ENCODE assay signal across 17 cellular contexts in genomic region chr13:92842145-92842544, GRCh38.
DNase-seq lines count a peak whose midpoint lies in the region; ATAC-seq, FAIRE-seq and TF ChIP-seq lines count a peak whose summit lies in the region.
"Had no signal": no experiment of that assay in that cellular context is flagged by ENCODE, and none has a peak within 500 bp of the region (broad histone marks: within the 10 kb centered on the region; RNA-seq: fewer than 3 reads in every experiment).

No MANE protein-coding gene starts in this region.

- no peak for ATAC-seq in HG02840 (IDR thresholded peaks at IDR 0.05; ENCODE audit: low FRiP score, unreplicated experiment)
- ATAC-seq: gastrocnemius medialis had no signal

- POLR2A ChIA-PET in AG04449 (lab: Yijun Ruan, JAX) = no interaction called here

- no peaks in the 10 kb centered on the region for H3K36me3 ChIP-seq in brain microvascular endothelial cell (replicated peaks)
- H3K36me3 ChIP-seq: BLaER1 treated with 17β-estradiol and CSF1 and Interleukin-3, amounts not matched to agents 10 nM and 100 nM; gastrocnemius medialis had no signal

- in situ Hi-C loops in brain microvascular endothelial cell (cut with HindIII; ENCODE audit: low pct_ligation_motif_present, low sequenced_read_pairs) = no loop called here

- peak; percentile 34 for DNase-seq in AG04449 (ENCODE audit: low read depth, low spot score)
- peak; percentile 26 for DNase-seq in HK-2 (ENCODE audit: unreplicated experiment)
- peak; percentile 89 for DNase-seq in brain microvascular endothelial cell
- DNase-seq in activated CD4-positive, alpha-beta T cell treated with anti-CD3 and anti-CD28 coated beads for 48 hours = no peak
- no peak for DNase-seq in NCI-H2107 (lab: John Stamatoyannopoulos, UW)
- DNase-seq in HTR-8/SVneo (ENCODE audit: insufficient read length, low spot score) = no peak
- DNase-seq: activated CD8-positive, alpha-beta memory T cell treated with anti-CD3 and anti-CD28 coated beads for 24 hours; activated naive CD4-positive, alpha-beta T cell; gastrocnemius medialis; GDM1; MM.1S; RPMI8226; stimulated activated CD4-positive, alpha-beta T cell treated with anti-CD3 and anti-CD28 coated beads, Interleukin-12 subunit alpha, Interleukin-12 subunit beta, amount 100 ng/mL, for 4 hours had no signal

- TF ChIP-seq CTCF in AG04449 (IDR thresholded peaks at IDR 0.05; ENCODE audit: insufficient read depth, low read length, missing control alignments) = no peak
- no peak for TF ChIP-seq CTCF in brain microvascular endothelial cell (IDR thresholded peaks at IDR 0.05; ENCODE audit: low read depth, low read length, missing control alignments)

- H3K27me3 ChIP-seq in brain microvascular endothelial cell (replicated peaks) = no peaks in the 10 kb centered on the region
- H3K27me3 ChIP-seq: BLaER1 treated with 17β-estradiol and CSF1 and Interleukin-3, amounts not matched to agents 10 nM and 100 nM; gastrocnemius medialis had no signal

- peak overlapping the region; percentile 31 for H3K27ac ChIP-seq in brain microvascular endothelial cell
- H3K27ac ChIP-seq: gastrocnemius medialis had no signal

- FAIRE-seq in islet of Langerhans (lab: Jason Lieb, UNC) (peak; percentile 24), HTR-8/SVneo (lab: Jason Lieb, UNC) (no peak)
- FAIRE-seq: colon had no signal

- CTCF ChIA-PET in AG04449 (lab: Yijun Ruan, JAX) = no interaction called here

- H3K4me3 ChIP-seq in AG04449 (ENCODE audit: low read depth, low read length) (no peak overlapping the region), brain microvascular endothelial cell (ENCODE audit: low read depth, low read length) (no peak overlapping the region)
- H3K4me3 ChIP-seq: BLaER1 treated with 17β-estradiol and CSF1 and Interleukin-3, amounts not matched to agents 10 nM and 100 nM; gastrocnemius medialis had no signal

Comparison
In these comparisons a context has a peak if more than half of its experiments do, and no peak if none do; other contexts are left out.
1. DNase-seq: peak in AG04449 (single experiment), HK-2 (single experiment) and brain microvascular endothelial cell (single experiment); none in activated CD4-positive, alpha-beta T cell treated with anti-CD3 and anti-CD28 coated beads for 48 hours (single experiment), NCI-H2107 (single experiment) and HTR-8/SVneo (single experiment).